In genomic region chr9:134341929-134342745, GRCh38 we compare ENCODE assay signal across 20 cellular contexts. TPM values are rescaled to one million over a fixed set of nuclear protein-coding genes. Genes with fewer than 3 reads are reported as not detected.
A peak's percentile ranks its signal among the peaks of the same experiment; 100 is the strongest.
DNase-seq lines count a peak whose midpoint lies in the region; ATAC-seq and TF ChIP-seq lines count a peak whose summit lies in the region.
"Had no signal": no experiment of that assay in that cellular context is flagged by ENCODE, and none has a peak within 500 bp of the region (broad histone marks: within the 10 kb centered on the region; RNA-seq: fewer than 3 reads in every experiment).

No MANE protein-coding gene starts in this region.

- H3K4me3 ChIP-seq in mucosa of stomach (ENCODE audit: low read length) (no peak overlapping the region), thyroid gland (replicated peaks in 1 of 3) (no peak overlapping the region)
- H3K4me3 ChIP-seq: cardiac muscle cell, SJSA1, smooth muscle cell had no signal

- ATAC-seq in SK-N-SH treated with all-trans-retinoic acid at 6 μM for 48 hours = no peak
- ATAC-seq: activated naive CD4-positive, alpha-beta T cell treated with anti-CD3 and anti-CD28 coated beads, Interleukin-2, amount 50 U/mL, for 72 hours had no signal

- H3K9me3 Mint-ChIP-seq in dendritic cell treated with granulocyte-macrophage colony-stimulating factor and Interleukin-4, amounts not matched to agents 40 ng/mL and 50 ng/mL, for 4 days = no peaks in the 10 kb centered on the region
- H3K9me3 Mint-ChIP-seq in progenitor cell of endocrine pancreas (ENCODE audit: low read depth) = no peaks in the 10 kb centered on the region
- H3K9me3 Mint-ChIP-seq: activated CD4-positive, alpha-beta T cell treated with anti-CD3 and anti-CD28 coated beads, Interleukin-2, amount 10 ng/mL, durations not matched to agents 7 days and 5 days; activated naive CD4-positive, alpha-beta T cell treated with anti-CD3 and anti-CD28 coated beads, Interleukin-2, amount 50 U/mL, for 72 hours; immature natural killer cell; mesothelial cell of epicardium had no signal

- peak overlapping the region; percentile 72 for H3K4me3 Mint-ChIP-seq in dendritic cell treated with granulocyte-macrophage colony-stimulating factor and Interleukin-4, amounts not matched to agents 40 ng/mL and 50 ng/mL, for 4 days
- H3K4me3 Mint-ChIP-seq in progenitor cell of endocrine pancreas (ENCODE audit: low read depth) = no peak overlapping the region
- H3K4me3 Mint-ChIP-seq: activated CD4-positive, alpha-beta T cell treated with anti-CD3 and anti-CD28 coated beads, Interleukin-2, amount 10 ng/mL, durations not matched to agents 7 days and 5 days; immature natural killer cell; mesothelial cell of epicardium had no signal

- no peak for TF ChIP-seq POLR2A in thyroid gland (IDR thresholded peaks at IDR 0.05)

- peaks cover 96% of the 10 kb centered on the region for H3K4me1 ChIP-seq in mucosa of stomach (ENCODE audit: control insufficient read depth, insufficient read depth, low read length)
- H3K4me1 ChIP-seq in thyroid gland = peaks cover 80 to 100% of the 10 kb centered on the region in 2 donors
- H3K4me1 ChIP-seq: SJSA1 had no signal

- peaks cover 21% of the 10 kb centered on the region for H3K36me3 Mint-ChIP-seq in dendritic cell treated with granulocyte-macrophage colony-stimulating factor and Interleukin-4, amounts not matched to agents 40 ng/mL and 50 ng/mL, for 4 days (ENCODE audit: low read depth)
- no peaks in the 10 kb centered on the region for H3K36me3 Mint-ChIP-seq in progenitor cell of endocrine pancreas (ENCODE audit: insufficient read depth)
- H3K36me3 Mint-ChIP-seq: activated naive CD4-positive, alpha-beta T cell treated with anti-CD3 and anti-CD28 coated beads, Interleukin-2, amount 50 U/mL, for 72 hours; immature natural killer cell; mesothelial cell of epicardium had no signal

- no peaks in the 10 kb centered on the region for H3K27me3 Mint-ChIP-seq in dendritic cell treated with granulocyte-macrophage colony-stimulating factor and Interleukin-4, amounts not matched to agents 40 ng/mL and 50 ng/mL, for 4 days
- H3K27me3 Mint-ChIP-seq in progenitor cell of endocrine pancreas = no peaks in the 10 kb centered on the region
- H3K27me3 Mint-ChIP-seq: activated CD4-positive, alpha-beta T cell treated with anti-CD3 and anti-CD28 coated beads, Interleukin-2, amount 10 ng/mL, durations not matched to agents 7 days and 5 days had no signal

- peak overlapping the region; percentile 26 for H3K9ac ChIP-seq in mucosa of stomach (ENCODE audit: low read length)
- H3K9ac ChIP-seq: KMS-11 had no signal

- no peaks in the 10 kb centered on the region for H3K27me3 ChIP-seq in mucosa of stomach (ENCODE audit: control insufficient read depth, insufficient read depth, low read length)
- no peaks in the 10 kb centered on the region for H3K27me3 ChIP-seq in thyroid gland
- H3K27me3 ChIP-seq: cardiac muscle cell, SJSA1 had no signal

- POLR2A ChIA-PET in RWPE1 (lab: Yijun Ruan, JAX; ENCODE audit: low non-redundant PET) = interaction anchor here (0.8 kb wide), 1 partner anchor 13 kb away, joined by 5 read pairs; no protein-coding TSS in a partner anchor

- no peak for DNase-seq in RWPE1 (ENCODE audit: low spot score)
- no peak for DNase-seq in thyroid gland
- no peak for DNase-seq in progenitor cell of endocrine pancreas (ENCODE audit: low spot score, unreplicated experiment)
- no peak for DNase-seq in DMS153 (lab: John Stamatoyannopoulos, UW)
- no peak for DNase-seq in GM13977 (ENCODE audit: low spot score)
- DNase-seq: activated CD4-positive, alpha-beta T cell treated with anti-CD3 and anti-CD28 coated beads, Interleukin-2, amount 10 ng/mL, durations not matched to agents 7 days and 5 days; activated T-cell treated with anti-CD3 and anti-CD28 coated beads, Interleukin-2, amount 50 U/mL, for 1 hour; DMS53; NCI-H1436; stimulated activated naive CD4-positive, alpha-beta T cell treated with Interleukin-2 at 50 U/mL for 16 hours had no signal

- no peak overlapping the region for H3K27ac Mint-ChIP-seq in dendritic cell treated with granulocyte-macrophage colony-stimulating factor and Interleukin-4, amounts not matched to agents 40 ng/mL and 50 ng/mL, for 4 days
- no peak overlapping the region for H3K27ac Mint-ChIP-seq in progenitor cell of endocrine pancreas
- H3K27ac Mint-ChIP-seq: activated CD4-positive, alpha-beta T cell treated with anti-CD3 and anti-CD28 coated beads, Interleukin-2, amount 10 ng/mL, durations not matched to agents 7 days and 5 days; activated naive CD4-positive, alpha-beta T cell treated with anti-CD3 and anti-CD28 coated beads, Interleukin-2, amount 50 U/mL, for 72 hours; mesothelial cell of epicardium had no signal

- intact Hi-C loops in dendritic cell treated with granulocyte-macrophage colony-stimulating factor and Interleukin-4, amounts not matched to agents 40 ng/mL and 50 ng/mL, for 4 days (cut with micrococcal nuclease) = loop anchor here (2.0 to 10.0 kb wide), 3 partner anchors 17 to 170 kb away; no protein-coding TSS in a partner anchor
- intact Hi-C loops in thyroid gland (cut with DNase I) = no loop called here

- no peaks in the 10 kb centered on the region for H3K4me1 Mint-ChIP-seq in dendritic cell treated with granulocyte-macrophage colony-stimulating factor and Interleukin-4, amounts not matched to agents 40 ng/mL and 50 ng/mL, for 4 days (ENCODE audit: low read depth)
- H3K4me1 Mint-ChIP-seq in progenitor cell of endocrine pancreas (ENCODE audit: low read depth) = peaks cover 18% of the 10 kb centered on the region

- no peaks in the 10 kb centered on the region for H3K9me3 ChIP-seq in mucosa of stomach (ENCODE audit: control insufficient read depth, low read length)
- H3K9me3 ChIP-seq in thyroid gland = no peaks in the 10 kb centered on the region
- H3K9me3 ChIP-seq: SJSA1 had no signal

- WGBS in thyroid gland, 2 donors = 94 to 95% methylated on average over 10 to 13 of the region's 19 CpGs

- TF ChIP-seq CTCF in RWPE1 (conservative IDR thresholded peaks at IDR 0.05; ENCODE audit: low read depth) (no peak), thyroid gland (IDR thresholded peaks at IDR 0.05) (no peak), progenitor cell of endocrine pancreas (IDR thresholded peaks at IDR 0.05; ENCODE audit: unreplicated experiment) (no peak), GM13977 (IDR thresholded peaks at IDR 0.05; ENCODE audit: extremely low read depth, insufficient read depth, missing control alignments) (no peak)

- peak overlapping the region; percentile 99 for H3K27ac ChIP-seq in RWPE1
- H3K27ac ChIP-seq in thyroid gland = peak overlapping the region in 2 of 3 donors; percentile 38 to 82
- H3K27ac ChIP-seq: cardiac muscle cell, KMS-11, SJSA1 had no signal

- H3K36me3 ChIP-seq in mucosa of stomach (ENCODE audit: control insufficient read depth, insufficient read depth, low read length) (no peaks in the 10 kb centered on the region), thyroid gland (no peaks in the 10 kb centered on the region)
- H3K36me3 ChIP-seq: cardiac muscle cell, SJSA1 had no signal

- CTCF ChIA-PET in RWPE1 (lab: Yijun Ruan, JAX) = no interaction called here

- in situ Hi-C loops in GM13977 (cut with MboI; ENCODE audit: low pct_unique_long_range_greater_than_20kb, low sequenced_read_pairs, unreplicated experiment) = no loop called here

TF ChIP-seq in SK-N-SH treated with all-trans-retinoic acid at 6 μM for 48 hours, 23 proteins besides CTCF, POLR2A, EP300 and RAD21:
- TF ChIP-seq ZFP3 (CRISPR knock-in tag; IDR thresholded peaks at IDR 0.05) (no peak), TOX (CRISPR knock-in tag; IDR thresholded peaks at IDR 0.05; ENCODE audit: borderline replicate concordance) (no peak)

RNA-seq across cellular contexts. Expression of gene RXRA, which starts 15.9 kb away (rescaled TPM):
- total RNA-seq in thyroid gland (10 to 100 TPM; 39.4 to 81.3 (median 67.4) TPM), progenitor cell of endocrine pancreas (58.4 and 64.8 TPM in 2 replicates)
